Comparison of ENCODE assay signal across 24 cellular contexts in the genomic region with DNA sequence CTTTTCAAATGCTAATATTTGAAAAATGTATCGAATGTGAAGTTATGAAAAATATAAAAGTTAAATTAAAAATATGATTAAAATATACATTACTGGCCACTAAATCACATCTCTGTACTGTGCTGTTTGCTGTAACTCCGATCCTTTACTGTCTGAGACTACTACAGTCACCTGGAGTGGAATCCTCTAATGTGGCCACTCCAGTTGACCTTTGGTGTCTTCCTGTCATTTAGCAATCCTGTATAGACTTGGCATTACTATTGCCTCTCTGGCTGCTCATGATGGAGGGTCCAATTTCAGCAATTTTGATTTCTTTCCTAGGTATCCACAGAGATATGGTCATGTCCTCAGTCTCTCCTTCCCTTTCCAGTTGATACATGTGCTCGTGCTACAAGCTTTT.
"Had no signal": no experiment of that assay in that cellular context is flagged by ENCODE, and none has a peak within 500 bp of the region (broad histone marks: within the 10 kb centered on the region; RNA-seq: fewer than 3 reads in every experiment).

No MANE protein-coding gene starts in this region.

- H3K9me3 ChIP-seq: SJSA1 had no signal

- DNase-seq: KBM-7, MV-4-11, NCI-H1048, NCI-H1105, NCI-H1417, NCI-H1436 treated with DMSO at 0.1 percent for 48 hours, NCI-H1694, NCI-H187 treated with DMSO at 0.1 percent for 48 hours, NCI-H2029 treated with DMSO at 0.1 percent for 48 hours, NCI-H2171, NCI-H226, NCI-H446, NCI-H510A, NCI-H524 treated with DMSO at 0.1 percent for 48 hours, NCI-H69, NCI-H774, Right ventricle myocardium superior, RPMI8226, SIG-M5 had no signal

- H3K27ac ChIP-seq: HL-60, SJSA1, SK-N-MC had no signal

- H3K36me3 ChIP-seq: SJSA1 had no signal

- FAIRE-seq: HTR-8/SVneo, RCC 7860 had no signal

- H3K27me3 ChIP-seq: SJSA1 had no signal

- H3K4me3 ChIP-seq: SJSA1, SK-N-MC had no signal
